13 cellular contexts compared by ENCODE assay signal in the genomic region with DNA sequence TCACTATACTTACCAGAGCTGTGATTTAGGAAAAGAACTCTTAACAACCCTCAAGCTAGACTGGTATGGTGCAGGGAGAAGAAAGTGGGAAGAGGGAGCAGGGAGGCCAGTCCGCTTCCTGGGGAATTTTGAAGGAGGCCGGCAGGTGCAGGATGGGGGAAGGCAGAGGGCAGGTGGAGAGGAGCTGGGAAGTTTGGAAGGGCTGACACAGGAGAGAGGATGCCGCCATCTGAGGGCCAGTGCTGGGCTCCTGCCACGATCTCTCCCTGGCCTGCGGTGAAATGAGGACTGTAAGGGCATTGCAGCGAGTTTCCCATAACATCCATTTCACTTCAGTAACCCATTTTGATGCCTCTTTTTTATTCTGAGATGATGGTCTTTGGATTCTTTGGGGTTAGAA. TPM values are rescaled to one million over a fixed set of nuclear protein-coding genes. Genes with fewer than 3 reads are reported as not detected.
DNase-seq lines count a peak whose midpoint lies in the region; ATAC-seq and TF ChIP-seq lines count a peak whose summit lies in the region.
"Had no signal": no experiment of that assay in that cellular context is flagged by ENCODE, and none has a peak within 500 bp of the region (broad histone marks: within the 10 kb centered on the region; RNA-seq: fewer than 3 reads in every experiment).

No MANE protein-coding gene starts in this region.

- no peak overlapping the region for H3K4me3 ChIP-seq in left ventricle myocardium inferior
- H3K4me3 ChIP-seq: BLaER1 treated with 17β-estradiol and CSF1 and Interleukin-3, amounts not matched to agents 10 nM and 100 nM had no signal

- POLR2A ChIA-PET in activated CD4-positive, alpha-beta memory T cell treated with anti-CD3 and anti-CD28 coated beads, Interleukin-2, amount 10 ng/mL, durations not matched to agents 7 days and 5 days (lab: Charles Lee) = no interaction called here

- H3K9me3 ChIP-seq in left ventricle myocardium inferior (replicated peaks) = no peaks in the 10 kb centered on the region
- H3K9me3 ChIP-seq: BLaER1 treated with 17β-estradiol and CSF1 and Interleukin-3, amounts not matched to agents 10 nM and 100 nM had no signal

- H3K4me1 ChIP-seq in left ventricle myocardium inferior = peaks cover 95% of the 10 kb centered on the region

- intact Hi-C loops in left ventricle myocardium inferior (cut with micrococcal nuclease) (no loop called here), Right ventricle myocardium superior (cut with DNase I) (no loop called here), posterior vena cava (cut with DNase I) (loop anchor here in 1 of 2 donors (1.0 kb wide), 1 partner anchor 32 kb away; no protein-coding TSS in a partner anchor)

- no peaks in the 10 kb centered on the region for H3K27me3 ChIP-seq in left ventricle myocardium inferior (ENCODE audit: low read depth)
- H3K27me3 ChIP-seq: BLaER1 treated with 17β-estradiol and CSF1 and Interleukin-3, amounts not matched to agents 10 nM and 100 nM had no signal

- H3K4me3 Mint-ChIP-seq in endothelial cell (ENCODE audit: unreplicated experiment) = peak overlapping the region; percentile 45
- H3K4me3 Mint-ChIP-seq in activated CD4-positive, alpha-beta memory T cell treated with anti-CD3 and anti-CD28 coated beads, Interleukin-2, amount 10 ng/mL, durations not matched to agents 7 days and 5 days = no peak overlapping the region
- H3K4me3 Mint-ChIP-seq: CD4-positive, CD25-positive, alpha-beta regulatory T cell; HFFc6 had no signal

- H3K27ac ChIP-seq in left ventricle myocardium inferior (replicated peaks) = peak overlapping the region; percentile 88
- H3K27ac ChIP-seq: BLaER1 treated with 17β-estradiol and CSF1 and Interleukin-3, amounts not matched to agents 10 nM and 100 nM had no signal

- H3K36me3 ChIP-seq in left ventricle myocardium inferior = no peaks in the 10 kb centered on the region
- H3K36me3 ChIP-seq: BLaER1 treated with 17β-estradiol and CSF1 and Interleukin-3, amounts not matched to agents 10 nM and 100 nM had no signal

- no peaks in the 10 kb centered on the region for H3K9me3 Mint-ChIP-seq in endothelial cell (ENCODE audit: unreplicated experiment)
- H3K9me3 Mint-ChIP-seq in activated CD4-positive, alpha-beta memory T cell treated with anti-CD3 and anti-CD28 coated beads, Interleukin-2, amount 10 ng/mL, durations not matched to agents 7 days and 5 days = no peaks in the 10 kb centered on the region
- H3K9me3 Mint-ChIP-seq: HFFc6 had no signal

- H3K27me3 Mint-ChIP-seq in endothelial cell (ENCODE audit: unreplicated experiment) = peaks cover 3% of the 10 kb centered on the region
- peaks cover 19% of the 10 kb centered on the region for H3K27me3 Mint-ChIP-seq in activated CD4-positive, alpha-beta memory T cell treated with anti-CD3 and anti-CD28 coated beads, Interleukin-2, amount 10 ng/mL, durations not matched to agents 7 days and 5 days

- no peak for DNase-seq in left ventricle myocardium inferior
- no peak for DNase-seq in Right ventricle myocardium superior
- DNase-seq in endothelial cell (ENCODE audit: low spot score) = no peak
- DNase-seq in posterior vena cava (ENCODE audit: low spot score) = peak; percentile 37
- DNase-seq in activated CD4-positive, alpha-beta memory T cell treated with anti-CD3 and anti-CD28 coated beads, Interleukin-2, amount 10 ng/mL, durations not matched to agents 7 days and 5 days = no peak
- DNase-seq in GF-D8 (lab: John Stamatoyannopoulos, UW) = no peak
- DNase-seq: 8988T; CD4-positive, CD25-positive, alpha-beta regulatory T cell; HCEC 1CT; HFFc6 had no signal

- TF ChIP-seq CTCF in left ventricle myocardium inferior (IDR thresholded peaks at IDR 0.05; ENCODE audit: borderline replicate concordance) (no peak), endothelial cell (IDR thresholded peaks at IDR 0.05; ENCODE audit: unreplicated experiment) (no peak)

- CTCF ChIA-PET in activated CD4-positive, alpha-beta memory T cell treated with anti-CD3 and anti-CD28 coated beads, Interleukin-2, amount 10 ng/mL, durations not matched to agents 7 days and 5 days (lab: Charles Lee) = interaction anchor here (1.0 kb wide), 1 partner anchor 24 kb away, joined by 3 read pairs; no protein-coding TSS in a partner anchor

- ATAC-seq in Right ventricle myocardium superior (ENCODE audit: poor library complexity) (no peak), HG02981 (IDR thresholded peaks at IDR 0.05; ENCODE audit: unreplicated experiment) (no peak)
- ATAC-seq: HepG2 had no signal

- peaks cover 8% of the 10 kb centered on the region for H3K36me3 Mint-ChIP-seq in endothelial cell (ENCODE audit: low read depth, unreplicated experiment)
- H3K36me3 Mint-ChIP-seq in activated CD4-positive, alpha-beta memory T cell treated with anti-CD3 and anti-CD28 coated beads, Interleukin-2, amount 10 ng/mL, durations not matched to agents 7 days and 5 days (ENCODE audit: low read depth) = no peaks in the 10 kb centered on the region
- H3K36me3 Mint-ChIP-seq: CD4-positive, CD25-positive, alpha-beta regulatory T cell had no signal

- H3K27ac Mint-ChIP-seq in endothelial cell (ENCODE audit: unreplicated experiment) = peak overlapping the region; percentile 59
- H3K27ac Mint-ChIP-seq in activated CD4-positive, alpha-beta memory T cell treated with anti-CD3 and anti-CD28 coated beads, Interleukin-2, amount 10 ng/mL, durations not matched to agents 7 days and 5 days = no peak overlapping the region
- H3K27ac Mint-ChIP-seq: HFFc6 had no signal

- peaks cover 60% of the 10 kb centered on the region for H3K4me1 Mint-ChIP-seq in endothelial cell (ENCODE audit: unreplicated experiment)
- no peaks in the 10 kb centered on the region for H3K4me1 Mint-ChIP-seq in activated CD4-positive, alpha-beta memory T cell treated with anti-CD3 and anti-CD28 coated beads, Interleukin-2, amount 10 ng/mL, durations not matched to agents 7 days and 5 days
- H3K4me1 Mint-ChIP-seq: CD4-positive, CD25-positive, alpha-beta regulatory T cell had no signal

RNA-seq across cellular contexts. Expression of a gene that starts 8.9 kb away (rescaled TPM):
- total RNA-seq in left ventricle myocardium inferior (50.7 TPM), Right ventricle myocardium superior (44.7 TPM), endothelial cell (ENCODE audit: unreplicated experiment) (104 TPM), posterior vena cava (10 to 100 TPM; 68.1 to 83.8 TPM)
- not detected for total RNA-seq in activated CD4-positive, alpha-beta memory T cell treated with anti-CD3 and anti-CD28 coated beads, Interleukin-2, amount 10 ng/mL, durations not matched to agents 7 days and 5 days
- total RNA-seq: CD4-positive, CD25-positive, alpha-beta regulatory T cell had no signal

Comparison
In these comparisons a context has a peak if more than half of its experiments do, and no peak if none do; other contexts are left out.
1. RNA of a gene that starts 8.9 kb away (total RNA-seq): 104 TPM in endothelial cell (single experiment), 68.1 to 83.8 TPM in posterior vena cava, 50.7 TPM in left ventricle myocardium inferior (single experiment) and 44.7 TPM in Right ventricle myocardium superior (single experiment); not detected in activated CD4-positive, alpha-beta memory T cell treated with anti-CD3 and anti-CD28 coated beads, Interleukin-2, amount 10 ng/mL, durations not matched to agents 7 days and 5 days; every median in the first group is over 10 times any median in the second.